Comparison of ENCODE assay signal across 12 cellular contexts in the genomic region with DNA sequence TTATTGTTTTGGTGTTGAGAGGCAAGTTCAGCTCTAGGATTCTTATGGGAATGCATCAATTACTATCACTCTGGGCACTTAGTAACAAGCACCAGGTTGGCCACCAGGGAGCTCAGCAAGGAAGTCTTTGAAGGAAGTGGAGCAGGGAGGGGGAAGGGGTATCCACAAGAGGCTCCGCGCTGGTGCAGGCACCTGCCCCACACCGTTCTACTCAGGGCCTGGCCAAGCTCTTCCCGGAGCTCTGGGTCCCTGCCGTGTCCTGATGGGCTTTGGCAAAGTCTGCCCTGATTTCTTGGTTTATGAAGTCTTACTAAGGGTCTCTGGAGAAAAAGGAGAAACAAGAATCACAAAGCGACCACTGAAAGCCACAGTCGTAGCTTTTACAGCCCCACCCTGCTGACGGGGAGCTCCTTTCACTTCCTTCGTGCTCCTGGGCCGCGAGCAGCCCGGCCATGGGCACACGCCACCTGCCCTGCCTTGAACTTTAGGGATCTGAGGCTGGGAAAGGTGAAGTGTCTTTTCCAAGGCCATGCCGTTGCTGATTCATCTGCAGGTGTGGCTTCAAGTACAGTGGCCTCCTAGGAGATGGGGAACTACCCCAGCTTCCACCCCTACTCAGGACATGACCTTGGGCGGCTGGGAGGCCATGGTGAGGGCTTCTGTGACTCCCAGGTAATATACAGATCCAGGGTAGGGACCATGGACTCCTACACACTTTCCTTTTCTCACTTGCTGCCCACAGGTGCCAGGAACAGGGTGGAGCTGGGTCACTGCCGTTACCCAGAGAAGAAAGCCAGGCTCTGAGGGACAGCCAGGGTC. TPM values are rescaled to one million over a fixed set of nuclear protein-coding genes. Genes with fewer than 3 reads are reported as not detected.
DNase-seq lines count a peak whose midpoint lies in the region; ATAC-seq lines count a peak whose summit lies in the region.
"Had no signal": no experiment of that assay in that cellular context is flagged by ENCODE, and none has a peak within 500 bp of the region (broad histone marks: within the 10 kb centered on the region; RNA-seq: fewer than 3 reads in every experiment).

No MANE protein-coding gene starts in this region.

- no peaks in the 10 kb centered on the region for H3K9me3 Mint-ChIP-seq in activated naive CD8-positive, alpha-beta T cell treated with anti-CD3 and anti-CD28 coated beads, Interleukin-2, amount 50 U/mL, for 24 hours
- no peaks in the 10 kb centered on the region for H3K9me3 Mint-ChIP-seq in stimulated activated naive CD8-positive, alpha-beta T cell treated with anti-CD3 and anti-CD28 coated beads, Interleukin-15, amount 100 ng/mL, for 72 hours

- H3K27ac ChIP-seq in right cardiac atrium (ENCODE audit: low read length): no peak overlapping the region
- H3K27ac ChIP-seq: gastrocnemius medialis, KMS-11 had no signal

- H3K4me1 Mint-ChIP-seq in activated naive CD8-positive, alpha-beta T cell treated with anti-CD3 and anti-CD28 coated beads, Interleukin-2, amount 50 U/mL, for 24 hours: peaks cover 18% of the 10 kb centered on the region
- peaks cover 33% of the 10 kb centered on the region for H3K4me1 Mint-ChIP-seq in stimulated activated naive CD8-positive, alpha-beta T cell treated with anti-CD3 and anti-CD28 coated beads, Interleukin-15, amount 100 ng/mL, for 72 hours

- no peaks in the 10 kb centered on the region for H3K4me1 ChIP-seq in right cardiac atrium (ENCODE audit: control insufficient read depth, insufficient read depth, low read length)
- H3K4me1 ChIP-seq: gastrocnemius medialis had no signal

- intact Hi-C loops in Right ventricle myocardium inferior (cut with DNase I): no loop called here
- intact Hi-C loops in right cardiac atrium (cut with DNase I): loop anchor here in 2 of 4 donors (10.0 kb wide), 1 partner anchor 132 kb away; no protein-coding TSS in a partner anchor

- no peaks in the 10 kb centered on the region for H3K27me3 ChIP-seq in right cardiac atrium (ENCODE audit: control insufficient read depth, insufficient read depth)
- H3K27me3 ChIP-seq: gastrocnemius medialis had no signal

- peak overlapping the region; percentile 41 for H3K4me3 Mint-ChIP-seq in activated naive CD8-positive, alpha-beta T cell treated with anti-CD3 and anti-CD28 coated beads, Interleukin-2, amount 50 U/mL, for 24 hours
- peak overlapping the region; percentile 52 to 79 for H3K4me3 Mint-ChIP-seq in stimulated activated naive CD8-positive, alpha-beta T cell treated with anti-CD3 and anti-CD28 coated beads, Interleukin-15, amount 100 ng/mL, for 72 hours

- 68% methylated on average over 16 of the region's 16 CpGs for WGBS in right cardiac atrium

- H3K4me3 ChIP-seq in right cardiac atrium (ENCODE audit: low read length): no peak overlapping the region
- H3K4me3 ChIP-seq: gastrocnemius medialis had no signal

- H3K27me3 Mint-ChIP-seq in activated naive CD8-positive, alpha-beta T cell treated with anti-CD3 and anti-CD28 coated beads, Interleukin-2, amount 50 U/mL, for 24 hours: peaks cover 16% of the 10 kb centered on the region
- peaks cover 7% of the 10 kb centered on the region for H3K27me3 Mint-ChIP-seq in stimulated activated naive CD8-positive, alpha-beta T cell treated with anti-CD3 and anti-CD28 coated beads, Interleukin-15, amount 100 ng/mL, for 72 hours

- no peak for ATAC-seq in Right ventricle myocardium inferior
- no peak for ATAC-seq in right cardiac atrium
- ATAC-seq in activated naive CD8-positive, alpha-beta T cell treated with anti-CD3 and anti-CD28 coated beads, Interleukin-2, amount 50 U/mL, for 24 hours: peak; percentile 51
- peak; percentile 65 for ATAC-seq in stimulated activated naive CD8-positive, alpha-beta T cell treated with anti-CD3 and anti-CD28 coated beads, Interleukin-15, amount 100 ng/mL, for 72 hours
- ATAC-seq in HG03521 (IDR thresholded peaks at IDR 0.05; ENCODE audit: unreplicated experiment): no peak
- ATAC-seq in GM21526 (IDR thresholded peaks at IDR 0.05; ENCODE audit: low FRiP score, unreplicated experiment): no peak
- no peak for ATAC-seq in HG03025 (IDR thresholded peaks at IDR 0.05; ENCODE audit: low FRiP score, unreplicated experiment)
- ATAC-seq: gastrocnemius medialis had no signal

- H3K36me3 Mint-ChIP-seq in activated naive CD8-positive, alpha-beta T cell treated with anti-CD3 and anti-CD28 coated beads, Interleukin-2, amount 50 U/mL, for 24 hours (ENCODE audit: low read depth): no peaks in the 10 kb centered on the region

- no peaks in the 10 kb centered on the region for H3K9me3 ChIP-seq in right cardiac atrium (ENCODE audit: control insufficient read depth, low read length)
- H3K9me3 ChIP-seq: gastrocnemius medialis had no signal

- H3K27ac Mint-ChIP-seq in activated naive CD8-positive, alpha-beta T cell treated with anti-CD3 and anti-CD28 coated beads, Interleukin-2, amount 50 U/mL, for 24 hours: peak overlapping the region; percentile 62
- peak overlapping the region; percentile 75 to 93 for H3K27ac Mint-ChIP-seq in stimulated activated naive CD8-positive, alpha-beta T cell treated with anti-CD3 and anti-CD28 coated beads, Interleukin-15, amount 100 ng/mL, for 72 hours

- DNase-seq in Right ventricle myocardium inferior (ENCODE audit: missing footprints) (peak; percentile 45), right cardiac atrium (no peak), MV-4-11 (lab: John Stamatoyannopoulos, UW) (peak; percentile 64)
- no peak for DNase-seq in activated naive CD8-positive, alpha-beta T cell treated with anti-CD3 and anti-CD28 coated beads, Interleukin-2, amount 50 U/mL, for 24 hours
- peak; percentile 25 to 27 for DNase-seq in stimulated activated naive CD8-positive, alpha-beta T cell treated with anti-CD3 and anti-CD28 coated beads, Interleukin-15, amount 100 ng/mL, for 72 hours
- DNase-seq: dermis blood vessel endothelial cell, gastrocnemius medialis, NCI-H524 treated with DMSO at 0.1 percent for 48 hours had no signal

RNA-seq across cellular contexts. Expression of a gene that starts 15.9 kb away (rescaled TPM):
- total RNA-seq in Right ventricle myocardium inferior: 32.5 TPM
- 10 to 100 TPM; 27.7 to 49.9 (median 44.9) TPM for total RNA-seq in right cardiac atrium
- polyA plus RNA-seq in right cardiac atrium: 72.1 TPM

Comparison
In these comparisons a context has a peak if more than half of its experiments do, and no peak if none do; other contexts are left out.
1. DNase-seq: peak in Right ventricle myocardium inferior (single experiment), MV-4-11 (single experiment) and stimulated activated naive CD8-positive, alpha-beta T cell treated with anti-CD3 and anti-CD28 coated beads, Interleukin-15, amount 100 ng/mL, for 72 hours (2 of 2); none in right cardiac atrium (0 of 3) and activated naive CD8-positive, alpha-beta T cell treated with anti-CD3 and anti-CD28 coated beads, Interleukin-2, amount 50 U/mL, for 24 hours (single experiment).
2. ATAC-seq: peak in activated naive CD8-positive, alpha-beta T cell treated with anti-CD3 and anti-CD28 coated beads, Interleukin-2, amount 50 U/mL, for 24 hours (single experiment) and stimulated activated naive CD8-positive, alpha-beta T cell treated with anti-CD3 and anti-CD28 coated beads, Interleukin-15, amount 100 ng/mL, for 72 hours (single experiment); none in Right ventricle myocardium inferior (single experiment), right cardiac atrium (0 of 2), HG03521 (single experiment), GM21526 (single experiment) and HG03025 (single experiment).